19 cellular contexts compared by ENCODE assay signal in genomic region chr7:134599371-134599770, GRCh38. TPM values are rescaled to one million over a fixed set of nuclear protein-coding genes. Genes with fewer than 3 reads are reported as not detected.
A peak's percentile ranks its signal among the peaks of the same experiment; 100 is the strongest.
DNase-seq lines count a peak whose midpoint lies in the region; ATAC-seq and TF ChIP-seq lines count a peak whose summit lies in the region.
"Had no signal": no experiment of that assay in that cellular context is flagged by ENCODE, and none has a peak within 500 bp of the region (broad histone marks: within the 10 kb centered on the region; RNA-seq: fewer than 3 reads in every experiment).

No MANE protein-coding gene starts in this region.

- 71 to 84% (median 75%) methylated on average over 4 to 6 of the region's 6 CpGs for WGBS in adrenal gland, 4 donors

- H3K27ac ChIP-seq in GM23338 (ENCODE audit: low read depth) (no peak overlapping the region), dorsolateral prefrontal cortex (peak overlapping the region in 51 of 59 donors; percentile 34 to 90 (median 73)), adrenal gland (no peak overlapping the region)
- H3K27ac ChIP-seq: C4-2B, gastrocnemius medialis, neutrophil, tibial nerve had no signal

- H3K27me3 ChIP-seq in GM23338 (ENCODE audit: insufficient read depth) (no peaks in the 10 kb centered on the region), dorsolateral prefrontal cortex (no peaks in the 10 kb centered on the region), adrenal gland (no peaks in the 10 kb centered on the region)
- H3K27me3 ChIP-seq: gastrocnemius medialis, neutrophil, tibial nerve had no signal

- H2AFZ ChIP-seq in GM23338, result peak overlapping the region; percentile 84; the same call in 1 of the 2 replicates

- no peaks in the 10 kb centered on the region for H4K20me1 ChIP-seq in GM23338 (replicated peaks; ENCODE audit: insufficient read depth)

- no peak for TF ChIP-seq POLR2A in adrenal gland (IDR thresholded peaks at IDR 0.05)

- DNase-seq in GM23338 (ENCODE audit: low spot score) (peak; percentile 40), NCI-H2171 (lab: John Stamatoyannopoulos, UW) (peak; percentile 90), dorsolateral prefrontal cortex (peak in 9 of 10 donors; percentile 46 to 84 (median 65)), pons (ENCODE audit: low spot score) (peak; percentile 89), cerebellar nuclear complex (lab: John Stamatoyannopoulos, UW) (no peak), adrenal gland (no peak)
- DNase-seq in NK-92 treated with Interleukin-12 subunit alpha and Interleukin-12 subunit beta, amount 100 ng/mL, for 24 hours (lab: John Stamatoyannopoulos, UW), result no peak
- DNase-seq: activated CD4-positive, alpha-beta T cell treated with anti-CD3 and anti-CD28 coated beads for 1 hour; activated effector memory CD4-positive, alpha-beta T cell treated with Interleukin-2 at 50 U/mL for 16 hours; gastrocnemius medialis; NCI-H2081; small intestine had no signal

- H3K9me3 ChIP-seq in adrenal gland (replicated peaks in 1 of 3), result no peaks in the 10 kb centered on the region
- H3K9me3 ChIP-seq: gastrocnemius medialis, neutrophil, tibial nerve had no signal

- H3K4me3 ChIP-seq in GM23338 (no peak overlapping the region), dorsolateral prefrontal cortex (no peak overlapping the region), adrenal gland (no peak overlapping the region)
- H3K4me3 ChIP-seq: gastrocnemius medialis, tibial nerve had no signal

- H3K79me2 ChIP-seq in GM23338 (replicated peaks; ENCODE audit: insufficient read depth), result no peaks in the 10 kb centered on the region

- H3K36me3 Mint-ChIP-seq in GM23338 (ENCODE audit: low read depth), result peaks cover 6% of the 10 kb centered on the region; the same call in 1 of the 3 replicates

- H3K4me3 Mint-ChIP-seq in GM23338, result no peak overlapping the region

- H3K4me1 ChIP-seq in GM23338 (ENCODE audit: insufficient read depth), result no peaks in the 10 kb centered on the region
- peaks cover 4 to 13% of the 10 kb centered on the region in 2 donors for H3K4me1 ChIP-seq in adrenal gland (replicated peaks in 1 of 2)

- TF ChIP-seq CTCF in GM23338 (conservative IDR thresholded peaks at IDR 0.05; ENCODE audit: low read depth in 2 of 2) (no peak), dorsolateral prefrontal cortex (IDR thresholded peaks at IDR 0.05 in 54 of 56, conservative IDR thresholded peaks at IDR 0.05 in 2 of 56; ENCODE audit: low read depth in 1 of 56, partially characterized antibody in 56 of 56) (peak in 8 of 56 donors; percentile 9 to 39 (median 18)), adrenal gland (IDR thresholded peaks at IDR 0.05) (no peak)

- no peak overlapping the region for H3K27ac Mint-ChIP-seq in GM23338

- no peaks in the 10 kb centered on the region for H3K9me2 ChIP-seq in GM23338 (ENCODE audit: insufficient read depth)

- ATAC-seq in GM23338, result peak; percentile 32; the same call in 2 of the 3 replicates
- ATAC-seq: gastrocnemius medialis, HepG2 had no signal

- H3K4me2 ChIP-seq in GM23338, result no peak overlapping the region

- H3K9me3 Mint-ChIP-seq in GM23338, result peaks cover 8% of the 10 kb centered on the region; the same call in 1 of the 3 replicates

- H3K36me3 ChIP-seq in GM23338 (ENCODE audit: insufficient read depth) (no peaks in the 10 kb centered on the region), adrenal gland (replicated peaks in 1 of 2) (no peaks in the 10 kb centered on the region)
- H3K36me3 ChIP-seq: gastrocnemius medialis, neutrophil, tibial nerve had no signal

- intact Hi-C loops in dorsolateral prefrontal cortex (cut with DNase I) (no loop called here), adrenal gland (cut with DNase I) (no loop called here)

- no peaks in the 10 kb centered on the region for H3K27me3 Mint-ChIP-seq in GM23338 (ENCODE audit: insufficient read depth, low read depth, poor library complexity)

- H3K4me1 Mint-ChIP-seq in GM23338, result peaks cover 2% of the 10 kb centered on the region; the same call in 1 of the 3 replicates

- H3F3A ChIP-seq in GM23338 (replicated peaks; ENCODE audit: low read depth), result no peaks in the 10 kb centered on the region

TF ChIP-seq in GM23338, 12 proteins besides CTCF, POLR2A, EP300 and RAD21 (continues in another document):
- TF ChIP-seq REST (IDR thresholded peaks at IDR 0.05; ENCODE audit: unreplicated experiment) (no peak), ZNF114 (CRISPR knock-in tag; IDR thresholded peaks at IDR 0.05) (no peak), STAT1 (IDR thresholded peaks at IDR 0.05; ENCODE audit: unreplicated experiment) (no peak), EZH2 (IDR thresholded peaks at IDR 0.05; ENCODE audit: low read depth, unreplicated experiment) (no peak)

RNA-seq across cellular contexts. Expression of gene BPGM, which starts 47.3 kb away (rescaled TPM):
- 16.8 and 16.9 TPM in 2 replicates for total RNA-seq in GM23338 (2014; rRNA removed; shearing (Covaris generic))
- polyA plus RNA-seq in GM23338 (2016; fragmentation: Nextera tagmentation; extraction: Ambion mirVana) (16.5 and 16.9 TPM in 2 replicates), adrenal gland (10 to 100 TPM; 17.6 to 33.2 (median 21.0) TPM)
- total RNA-seq in dorsolateral prefrontal cortex (10 to 100 TPM; 10.1 to 26.8 (median 16.2) TPM), adrenal gland (10 to 100 TPM; 12.1 to 23.2 (median 17.2) TPM)

RNA-seq across cellular contexts. Expression of gene AKR1B15, which starts 50.5 kb away (rescaled TPM):
- 0.08 TPM in 1 of 2 replicates, not detected in the other for total RNA-seq in GM23338 (2014; rRNA removed; shearing (Covaris generic))
- 0.17 TPM in 1 of 2 replicates, not detected in the other for polyA plus RNA-seq in GM23338 (2016; fragmentation: Nextera tagmentation; extraction: Ambion mirVana)
- total RNA-seq in dorsolateral prefrontal cortex, result not detected
- under 1 TPM in 5 of 8 donors, not detected in 3; 0.19 to 0.55 (median 0.28) TPM for total RNA-seq in adrenal gland
- under 1 TPM in 1 of 3 donors, not detected in 2; 0.03 TPM for polyA plus RNA-seq in adrenal gland
- total RNA-seq: Daoy, lung microvascular endothelial cell, MCF 10A had no signal
- polyA plus RNA-seq: HepG2 had no signal

Comparison
In these comparisons a context has a peak if more than half of its experiments do, and no peak if none do; other contexts are left out.
1. DNase-seq: peak in GM23338 (single experiment), NCI-H2171 (single experiment), dorsolateral prefrontal cortex (9 of 10) and pons (single experiment); none in cerebellar nuclear complex (0 of 2), NK-92 treated with Interleukin-12 subunit alpha and Interleukin-12 subunit beta, amount 100 ng/mL, for 24 hours (single experiment) and adrenal gland (0 of 7).
2. H3K27ac ChIP-seq: peak in dorsolateral prefrontal cortex (51 of 59); none in GM23338 (single experiment) and adrenal gland (0 of 5).